8 cellular contexts compared by ENCODE assay signal in the genomic region with DNA sequence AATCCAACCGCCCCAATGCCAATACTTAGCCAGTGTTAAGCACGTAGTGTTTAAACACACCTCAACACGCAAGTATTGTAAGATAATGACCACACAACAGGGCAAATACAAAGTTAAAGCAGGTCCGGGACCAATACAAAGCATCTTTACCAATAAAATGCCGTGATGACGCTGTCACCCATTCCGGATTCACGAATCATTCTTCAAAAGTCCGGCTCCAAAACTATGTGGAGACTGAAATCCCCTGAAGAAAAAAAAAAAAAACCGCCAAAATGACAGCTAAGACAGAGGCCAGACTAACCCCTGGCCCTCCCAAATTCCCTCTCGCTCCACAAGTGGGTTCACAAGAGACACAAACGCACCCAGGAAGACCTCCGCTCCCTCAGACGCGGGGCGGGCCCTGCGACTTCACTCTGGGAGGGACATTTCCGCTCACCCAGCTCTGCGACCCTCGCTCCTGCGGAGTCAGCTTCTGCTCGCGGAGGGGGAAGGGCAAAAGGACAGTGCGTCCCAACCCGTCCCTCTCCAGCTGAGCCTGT. TPM values are rescaled to one million over a fixed set of nuclear protein-coding genes. Genes with fewer than 3 reads are reported as not detected.
DNase-seq lines count a peak whose midpoint lies in the region; ATAC-seq and TF ChIP-seq lines count a peak whose summit lies in the region.

No MANE protein-coding gene starts in this region.

- H3K9me3 ChIP-seq in T-helper 17 cell (ENCODE audit: control insufficient read depth, low read length, poor library complexity, severe bottlenecking) (no peaks in the 10 kb centered on the region), smooth muscle cell (replicated peaks; ENCODE audit: low read depth) (no peaks in the 10 kb centered on the region)

- H3K9ac ChIP-seq in smooth muscle cell (ENCODE audit: low read depth), result peak overlapping the region; percentile 87

- H3K36me3 Mint-ChIP-seq in T-helper 17 cell (ENCODE audit: low read depth), result peaks cover 6% of the 10 kb centered on the region

- H4K20me1 ChIP-seq in smooth muscle cell (ENCODE audit: low read depth), result no peaks in the 10 kb centered on the region

- H3K4me3 ChIP-seq in smooth muscle cell, result peak overlapping the region; percentile 90

- H3K27ac ChIP-seq in smooth muscle cell (ENCODE audit: low read depth), result peak overlapping the region; percentile 92

- under 1% methylated on average over 25 of the region's 25 CpGs for WGBS in smooth muscle cell (ENCODE audit: low lambda C conversion rate)

- H2AFZ ChIP-seq in smooth muscle cell (ENCODE audit: low read depth), result peak overlapping the region; percentile 91

- H3F3A ChIP-seq in smooth muscle cell (ENCODE audit: low read depth), result no peaks in the 10 kb centered on the region

- H3K4me3 Mint-ChIP-seq in T-helper 17 cell, result peak overlapping the region; percentile 99

- H3K4me2 ChIP-seq in smooth muscle cell, result peak overlapping the region; percentile 92

- H3K27ac Mint-ChIP-seq in T-helper 17 cell, result peak overlapping the region; percentile 96

- H3K79me2 ChIP-seq in smooth muscle cell (ENCODE audit: low read depth), result peaks cover 49% of the 10 kb centered on the region

- no peaks in the 10 kb centered on the region for H3K27me3 Mint-ChIP-seq in T-helper 17 cell

- no peaks in the 10 kb centered on the region for H3K36me3 ChIP-seq in smooth muscle cell (ENCODE audit: low read depth)

- TF ChIP-seq CTCF in smooth muscle cell (IDR thresholded peaks at IDR 0.05; ENCODE audit: borderline replicate concordance, insufficient read depth, poor library complexity, severe bottlenecking), result no peak

- peaks cover 32% of the 10 kb centered on the region for H3K4me1 Mint-ChIP-seq in T-helper 17 cell

- DNase-seq in activated CD4-positive, CD25-positive, alpha-beta regulatory T cell (lab: John Stamatoyannopoulos, UW), result no peak
- DNase-seq in T-helper 17 cell, result no peak
- DNase-seq in germinal center (ENCODE audit: low spot score), result peak; percentile 71
- no peak for DNase-seq in smooth muscle cell (lab: John Stamatoyannopoulos, UW; ENCODE audit: unreplicated experiment)
- no peak for DNase-seq in SK-N-DZ (ENCODE audit: low spot score)
- DNase-seq in ACHN, result no peak

- peak; percentile 29 to 37 for ATAC-seq in activated CD4-positive, CD25-positive, alpha-beta regulatory T cell treated with anti-CD3 and anti-CD28 coated beads, Interleukin-2, amount 50 U/mL, for 24 hours
- ATAC-seq in HG02852 (IDR thresholded peaks at IDR 0.05; ENCODE audit: unreplicated experiment) (peak; percentile 34), T-helper 17 cell (peak; percentile 8)

- in situ Hi-C loops in ACHN (cut with HindIII; ENCODE audit: low pct_ligation_motif_present, low pct_unique_long_range_greater_than_20kb, low sequenced_read_pairs), result no loop called here

- peaks cover 16% of the 10 kb centered on the region for H3K4me1 ChIP-seq in smooth muscle cell (ENCODE audit: low read depth)

- no peaks in the 10 kb centered on the region for H3K27me3 ChIP-seq in smooth muscle cell (ENCODE audit: low read depth)

RNA-seq across cellular contexts. Expression of a gene that starts 0.6 kb away (rescaled TPM):
- total RNA-seq in T-helper 17 cell, result 1 to 10 TPM; 4.0 to 5.3 TPM
- total RNA-seq in smooth muscle cell, result 16.9 and 19.3 TPM in 2 replicates
- 7.7 and 10.1 TPM in 2 replicates for polyA plus RNA-seq in smooth muscle cell
- polyA plus RNA-seq in SK-N-DZ (2014; cell fraction: cytosol; rRNA removed), result 53.6 and 54.3 TPM in 2 replicates
- 37.8 and 50.1 TPM in 2 replicates for polyA plus RNA-seq in SK-N-DZ (2014; cell fraction: nucleus; rRNA removed)

RNA-seq across cellular contexts. Expression of a gene that starts 0.8 kb away (rescaled TPM):
- total RNA-seq in T-helper 17 cell (1 to 10 TPM; 4.7 to 7.1 TPM), smooth muscle cell (14.6 and 15.6 TPM in 2 replicates)
- polyA plus RNA-seq in smooth muscle cell, result 3.5 and 6.1 TPM in 2 replicates
- polyA plus RNA-seq in SK-N-DZ (2014; cell fraction: cytosol; rRNA removed), result 17.0 and 17.8 TPM in 2 replicates
- 5.2 and 7.5 TPM in 2 replicates for polyA plus RNA-seq in SK-N-DZ (2014; cell fraction: nucleus; rRNA removed)

RNA-seq across cellular contexts. Expression of a gene that starts 43.9 kb away (rescaled TPM):
- 100 to 1,000 TPM; 604 to 736 TPM for total RNA-seq in T-helper 17 cell
- total RNA-seq in smooth muscle cell, result 206 and 276 TPM in 2 replicates
- polyA plus RNA-seq in smooth muscle cell, result 104 and 156 TPM in 2 replicates
- polyA plus RNA-seq in SK-N-DZ (2014; cell fraction: cytosol; rRNA removed), result 1,132 and 1,143 TPM in 2 replicates
- polyA plus RNA-seq in SK-N-DZ (2014; cell fraction: nucleus; rRNA removed), result 2,155 and 2,228 TPM in 2 replicates

RNA-seq across cellular contexts. Expression of a gene that starts 44.3 kb away (rescaled TPM):
- total RNA-seq in T-helper 17 cell (10 to 100 TPM; 14.7 to 15.4 TPM), smooth muscle cell (6.6 and 9.1 TPM in 2 replicates)
- 0.77 and 0.98 TPM in 2 replicates for polyA plus RNA-seq in smooth muscle cell
- polyA plus RNA-seq in SK-N-DZ (2014; cell fraction: cytosol; rRNA removed), result 4.3 and 6.2 TPM in 2 replicates
- polyA plus RNA-seq in SK-N-DZ (2014; cell fraction: nucleus; rRNA removed), result 6.0 and 9.6 TPM in 2 replicates
